In genomic region chr6:158286413-158286812, GRCh38 we compare ENCODE assay signal across 13 cellular contexts. TPM values are rescaled to one million over a fixed set of nuclear protein-coding genes. Genes with fewer than 3 reads are reported as not detected.
DNase-seq lines count a peak whose midpoint lies in the region; TF ChIP-seq lines count a peak whose summit lies in the region.
"Had no signal": no experiment of that assay in that cellular context is flagged by ENCODE, and none has a peak within 500 bp of the region (broad histone marks: within the 10 kb centered on the region; RNA-seq: fewer than 3 reads in every experiment).

No MANE protein-coding gene starts in this region.

- peak overlapping the region; percentile 71 for H3K9ac ChIP-seq in mesenchymal stem cell (ENCODE audit: low read length)

- H3K4me2 ChIP-seq in mesenchymal stem cell (ENCODE audit: low read length, poor library complexity, severe bottlenecking), result no peak overlapping the region

- H3K9me3 ChIP-seq in mesenchymal stem cell (ENCODE audit: control insufficient read depth, low read length) (no peaks in the 10 kb centered on the region), tibial artery (no peaks in the 10 kb centered on the region)
- H3K9me3 ChIP-seq: neutrophil had no signal

- no peak overlapping the region for H2AFZ ChIP-seq in mesenchymal stem cell (ENCODE audit: low read depth, low read length)

- POLR2A ChIA-PET in AG04449 (lab: Yijun Ruan, JAX), result no interaction called here

- no peak overlapping the region for H3K23ac ChIP-seq in mesenchymal stem cell (ENCODE audit: low read length in 2 of 2)

- no peak overlapping the region for H2BK15ac ChIP-seq in mesenchymal stem cell (ENCODE audit: low read depth, poor library complexity, severe bottlenecking)

- H3K4ac ChIP-seq in mesenchymal stem cell (ENCODE audit: low read depth in 1 of 2, low read length in 2 of 2), result no peak overlapping the region

- H3K27me3 ChIP-seq in mesenchymal stem cell (ENCODE audit: control insufficient read depth in 1 of 2, insufficient read depth in 1 of 2, low read length in 2 of 2) (no peaks in the 10 kb centered on the region), tibial artery (no peaks in the 10 kb centered on the region)
- H3K27me3 ChIP-seq: neutrophil had no signal

- TF ChIP-seq CTCF in AG04449 (IDR thresholded peaks at IDR 0.05; ENCODE audit: insufficient read depth, low read length, missing control alignments) (no peak), HFFc6 (IDR thresholded peaks at IDR 0.05) (no peak), choroid plexus epithelial cell (conservative IDR thresholded peaks at IDR 0.05; ENCODE audit: low read depth, low read length) (no peak), tibial artery (IDR thresholded peaks at IDR 0.05) (no peak)

- no peak overlapping the region for H4K91ac ChIP-seq in mesenchymal stem cell (ENCODE audit: low read length)

- H3K9me3 Mint-ChIP-seq in HFFc6, result no peaks in the 10 kb centered on the region
- H3K9me3 Mint-ChIP-seq: activated naive CD8-positive, alpha-beta T cell treated with anti-CD3 and anti-CD28 coated beads for 36 hours had no signal

- no peak overlapping the region for H2BK120ac ChIP-seq in mesenchymal stem cell (ENCODE audit: low read depth, low read length)

- no peak overlapping the region for H3K14ac ChIP-seq in mesenchymal stem cell (ENCODE audit: low read length in 2 of 2)

- H3K27me3 Mint-ChIP-seq in HFFc6 (ENCODE audit: insufficient read depth), result no peaks in the 10 kb centered on the region
- H3K27me3 Mint-ChIP-seq: activated naive CD8-positive, alpha-beta T cell treated with anti-CD3 and anti-CD28 coated beads for 36 hours; B cell had no signal

- H3K36me3 Mint-ChIP-seq in HFFc6 (ENCODE audit: low read depth), result peaks cover 5% of the 10 kb centered on the region; the same call in 1 of the 2 replicates

- H3K36me3 ChIP-seq in mesenchymal stem cell (ENCODE audit: control insufficient read depth in 1 of 2, insufficient read depth in 2 of 2, low read depth in 1 of 2, low read length in 2 of 2) (no peaks in the 10 kb centered on the region), tibial artery (no peaks in the 10 kb centered on the region)
- H3K36me3 ChIP-seq: neutrophil had no signal

- peaks cover 30% of the 10 kb centered on the region for H3K79me1 ChIP-seq in mesenchymal stem cell (replicated peaks; ENCODE audit: low read length, poor library complexity, severe bottlenecking)

- peak; percentile 74 for DNase-seq in AG04449 (ENCODE audit: low read depth, low spot score)
- DNase-seq in HFFc6, result peak; percentile 84
- DNase-seq in choroid plexus epithelial cell (ENCODE audit: low read depth), result peak; percentile 66
- DNase-seq in mesenchymal stem cell, result peak; percentile 37
- no peak for DNase-seq in mesenteric fat pad (ENCODE audit: low spot score)
- DNase-seq in COR-L47 (lab: John Stamatoyannopoulos, UW), result no peak
- DNase-seq in NCI-H128 (lab: John Stamatoyannopoulos, UW; ENCODE audit: unreplicated experiment), result no peak
- no peak for DNase-seq in tibial artery
- DNase-seq: activated CD8-positive, alpha-beta T cell treated with anti-CD3 and anti-CD28 coated beads, Interleukin-2, amount 10 ng/mL, durations not matched to agents 7 days and 5 days; activated naive CD8-positive, alpha-beta T cell treated with anti-CD3 and anti-CD28 coated beads for 36 hours; stimulated activated naive CD8-positive, alpha-beta T cell treated with anti-CD3 and anti-CD28 coated beads, Interleukin-15, Interleukin-2, amounts not matched to agents 100 U/mL and 50 U/mL, for 24 hours had no signal

- peak overlapping the region; percentile 92 for H3K27ac Mint-ChIP-seq in HFFc6
- H3K27ac Mint-ChIP-seq: activated CD8-positive, alpha-beta T cell treated with anti-CD3 and anti-CD28 coated beads, Interleukin-2, amount 10 ng/mL, durations not matched to agents 7 days and 5 days; activated naive CD8-positive, alpha-beta T cell treated with anti-CD3 and anti-CD28 coated beads for 36 hours; B cell had no signal

- WGBS in mesenchymal stem cell, result no CpG with 5 or more reads among the region's 1 CpG

- H3K4me1 ChIP-seq in mesenchymal stem cell (ENCODE audit: control insufficient read depth, insufficient read depth, low read depth, low read length), result peaks cover 8% of the 10 kb centered on the region
- H3K4me1 ChIP-seq in tibial artery, result peaks cover 0 to 33% (median 19%) of the 10 kb centered on the region in 4 donors

- H3K4me3 ChIP-seq in AG04449 (ENCODE audit: low read depth, low read length) (no peak overlapping the region), choroid plexus epithelial cell (ENCODE audit: low read depth, low read length) (no peak overlapping the region), mesenchymal stem cell (ENCODE audit: insufficient read depth in 1 of 2, low read depth in 1 of 2, low read length in 2 of 2) (no peak overlapping the region), tibial artery (no peak overlapping the region)

- no peak overlapping the region for H2BK12ac ChIP-seq in mesenchymal stem cell (ENCODE audit: low read length in 2 of 2)

- H4K8ac ChIP-seq in mesenchymal stem cell (ENCODE audit: low read length), result no peak overlapping the region

- CTCF ChIA-PET in AG04449 (lab: Yijun Ruan, JAX), result interaction anchor here (0.6 to 1.1 kb wide), 3 partner anchors 13 to 74 kb away, joined by 3 to 4 read pairs (median 3); no protein-coding TSS in a partner anchor

- intact Hi-C loops in tibial artery (cut with DNase I; ENCODE audit: low total_unique reads), result loop anchor here (5.0 kb wide), 1 partner anchor 64 kb away; no protein-coding TSS in a partner anchor

- peaks cover 65% of the 10 kb centered on the region for H3K4me1 Mint-ChIP-seq in HFFc6 (ENCODE audit: low read depth)

- H3K27ac ChIP-seq in mesenchymal stem cell (ENCODE audit: low read length, poor library complexity, severe bottlenecking) (no peak overlapping the region), tibial artery (no peak overlapping the region)
- H3K27ac ChIP-seq: neutrophil had no signal

- no peak overlapping the region for H2BK5ac ChIP-seq in mesenchymal stem cell (ENCODE audit: low read depth, low read length, poor library complexity, severe bottlenecking)

- H3K4me3 Mint-ChIP-seq in HFFc6, result peak overlapping the region; percentile 37
- H3K4me3 Mint-ChIP-seq: activated CD8-positive, alpha-beta T cell treated with anti-CD3 and anti-CD28 coated beads, Interleukin-2, amount 10 ng/mL, durations not matched to agents 7 days and 5 days; activated naive CD8-positive, alpha-beta T cell treated with anti-CD3 and anti-CD28 coated beads for 36 hours; B cell had no signal

- no peak overlapping the region for H2AK5ac ChIP-seq in mesenchymal stem cell (ENCODE audit: low read length, severe bottlenecking)

- H3K18ac ChIP-seq in mesenchymal stem cell (ENCODE audit: low read depth in 1 of 2, low read length in 2 of 2), result no peak overlapping the region

RNA-seq across cellular contexts. Expression of gene TULP4, which starts 25.9 kb away (rescaled TPM):
- total RNA-seq in HFFc6 (2021; fragmentation: NEBNext Ultra II Directional; extraction: Animal tissue kit (Norgen Biotek cat#: 25700)), result 10 to 100 TPM; 48.4 to 55.2 (median 51.8) TPM
- polyA plus RNA-seq in mesenchymal stem cell (2013, experiment 1 of 2), result 19.5 TPM
- polyA plus RNA-seq in mesenchymal stem cell (2013, experiment 2 of 2), result 17.6 TPM
- 99.9 TPM for total RNA-seq in mesenteric fat pad

Comparison
In these comparisons a context has a peak if more than half of its experiments do, and no peak if none do; other contexts are left out.
1. DNase-seq: peak in AG04449 (single experiment), HFFc6 (single experiment), choroid plexus epithelial cell (single experiment) and mesenchymal stem cell (single experiment); none in mesenteric fat pad (single experiment), COR-L47 (single experiment), NCI-H128 (single experiment) and tibial artery (0 of 2).